Comparison of ENCODE assay signal across 8 cellular contexts in the genomic region with DNA sequence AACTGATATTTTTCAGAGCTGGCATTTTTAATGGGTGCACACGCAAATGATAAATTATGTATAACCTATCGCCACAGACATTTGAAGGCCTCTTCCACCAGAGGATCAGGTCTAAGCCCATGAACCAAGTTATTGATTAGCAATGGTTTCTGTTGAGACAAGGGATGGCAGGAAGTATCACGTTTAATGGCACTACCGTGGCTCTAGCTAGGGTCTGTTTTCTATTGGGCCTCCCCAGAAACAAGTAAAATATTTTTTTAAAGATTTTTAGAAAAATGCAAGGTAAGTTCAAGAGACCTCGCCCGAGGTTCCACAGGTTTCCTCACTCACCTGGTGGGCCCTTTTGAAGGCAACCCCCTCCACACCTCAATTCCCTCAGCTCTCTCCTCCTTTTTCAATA. TPM values are rescaled to one million over a fixed set of nuclear protein-coding genes. Genes with fewer than 3 reads are reported as not detected.
DNase-seq lines count a peak whose midpoint lies in the region; ATAC-seq and TF ChIP-seq lines count a peak whose summit lies in the region.

No MANE protein-coding gene starts in this region.

- H3K27me3 ChIP-seq in HUES48 (ENCODE audit: control insufficient read depth, insufficient read depth, low read length) (no peaks in the 10 kb centered on the region), mucosa of rectum (ENCODE audit: control insufficient read depth in 2 of 2, insufficient read depth in 2 of 2, low read length in 2 of 2) (no peaks in the 10 kb centered on the region)

- peaks cover 16% of the 10 kb centered on the region for H3K4me1 ChIP-seq in HUES48 (ENCODE audit: control insufficient read depth, insufficient read depth, low read length)
- H3K4me1 ChIP-seq in mucosa of rectum (ENCODE audit: control insufficient read depth in 2 of 2, insufficient read depth in 2 of 2, low read length in 2 of 2) = peaks cover 22 to 36% of the 10 kb centered on the region in 2 donors

- peaks cover 7% of the 10 kb centered on the region for H3K27me3 Mint-ChIP-seq in brain

- H3K36me3 Mint-ChIP-seq in brain = peaks cover 38% of the 10 kb centered on the region

- peak overlapping the region; percentile 87 to 96 (median 93) for H3K4me3 Mint-ChIP-seq in brain

- peaks cover 67% of the 10 kb centered on the region for H3K4me1 Mint-ChIP-seq in brain

- H3K27ac Mint-ChIP-seq in brain = peak overlapping the region; percentile 81 to 93 (median 83)

- H3K4me3 ChIP-seq in HUES48 (ENCODE audit: low read depth, low read length) = peak overlapping the region; percentile 91
- peak overlapping the region; percentile 78 to 90 for H3K4me3 ChIP-seq in mucosa of rectum (ENCODE audit: low read length in 2 of 2)

- peaks cover 0 to 7% (median 0%) of the 10 kb centered on the region in 5 experiments for H3K9me3 Mint-ChIP-seq in brain

- DNase-seq in NCI-H510A treated with DMSO at 0.1 percent for 48 hours (lab: John Stamatoyannopoulos, UW) (peak; percentile 45), NCI-H510A (lab: John Stamatoyannopoulos, UW) (no peak), cortex of kidney (lab: John Stamatoyannopoulos, UW) (no peak)

- peak overlapping the region; percentile 57; the same call in 1 of the 2 replicates for H3K9ac ChIP-seq in HUES48 (ENCODE audit: low read depth, low read length)
- peak overlapping the region; percentile 88 to 93 for H3K9ac ChIP-seq in mucosa of rectum (ENCODE audit: low read depth in 1 of 2, low read length in 2 of 2)

- H3K36me3 ChIP-seq in HUES48 (ENCODE audit: control insufficient read depth, insufficient read depth, low read length) (peaks cover 7% of the 10 kb centered on the region), mucosa of rectum (ENCODE audit: control insufficient read depth in 2 of 2, insufficient read depth in 2 of 2, low read length in 2 of 2) (no peaks in the 10 kb centered on the region)

- no peaks in the 10 kb centered on the region for H3K9me3 ChIP-seq in HUES48 (ENCODE audit: control insufficient read depth, insufficient read depth, low read length)
- no peaks in the 10 kb centered on the region for H3K9me3 ChIP-seq in mucosa of rectum (ENCODE audit: control insufficient read depth in 2 of 2, low read length in 2 of 2)

- H3K27ac ChIP-seq in HUES48 (ENCODE audit: low read depth, low read length) = peak overlapping the region; percentile 78
- peak overlapping the region; percentile 95 to 96 for H3K27ac ChIP-seq in mucosa of rectum (ENCODE audit: low read depth in 2 of 2, low read length in 2 of 2)

- no peak for TF ChIP-seq CTCF in brain (conservative IDR thresholded peaks at IDR 0.05)

- ATAC-seq in HG03025 (IDR thresholded peaks at IDR 0.05; ENCODE audit: low FRiP score, unreplicated experiment) = no peak
- no peak for ATAC-seq in GM18858 (IDR thresholded peaks at IDR 0.05; ENCODE audit: unreplicated experiment)

RNA-seq across cellular contexts. Expression of a gene that starts 0.7 kb away (rescaled TPM):
- polyA plus RNA-seq in brain (ENCODE audit: insufficient read depth, low read depth, low replicate concordance) = 11.6 TPM

RNA-seq across cellular contexts. Expression of a gene that starts 50.9 kb away (rescaled TPM):
- 35.4 TPM for polyA plus RNA-seq in brain (ENCODE audit: insufficient read depth, low read depth, low replicate concordance)
